In genomic region chr1:6783956-6784559, GRCh38 we compare ENCODE assay signal across 8 cellular contexts. TPM values are rescaled to one million over a fixed set of nuclear protein-coding genes. Genes with fewer than 3 reads are reported as not detected.
DNase-seq lines count a peak whose midpoint lies in the region; ATAC-seq, FAIRE-seq and TF ChIP-seq lines count a peak whose summit lies in the region.

No MANE protein-coding gene starts in this region.

- under 1% methylated on average over 37 of the region's 40 CpGs for WGBS in K562 (ENCODE audit: insufficient coverage, low coverage, missing lambda C conversion rate)
- WGBS in right lobe of liver (ENCODE audit: insufficient coverage, low coverage, low lambda C conversion rate, missing lambda C conversion rate): under 1% methylated on average over 26 of the region's 40 CpGs

- TF ChIP-seq RAD21 in K562 (CRISPR knock-in tag; conservative IDR thresholded peaks at IDR 0.05 in 1 of 2, IDR thresholded peaks at IDR 0.05 in 1 of 2): no peak

- POLR2A ChIA-PET in K562 (lab: Yijun Ruan, JAX): interaction anchor here (0.7 to 1.6 kb wide), 14 partner anchors 9 to 365 kb away, joined by 3 to 10 read pairs (median 4); no protein-coding TSS in a partner anchor

- CTCF ChIA-PET in K562 (lab: Yijun Ruan, JAX; ENCODE audit: low intra/inter-chr PET ratio): interaction anchor here (0.6 kb wide), 1 partner anchor 58 kb away, joined by 4 read pairs; no protein-coding TSS in a partner anchor

- H3K9me1 ChIP-seq in K562 (ENCODE audit: control insufficient read depth, insufficient read depth, low read length): peaks cover 9% of the 10 kb centered on the region

- peaks cover 13 to 23% of the 10 kb centered on the region in 2 experiments; a peak in 4 of 5 replicates for H3K4me1 ChIP-seq in K562 (replicated peaks in 1 of 2; ENCODE audit: control insufficient read depth in 2 of 2, insufficient read depth in 2 of 2, low read length in 2 of 2)
- peaks cover 0 to 17% (median 3%) of the 10 kb centered on the region in 4 donors for H3K4me1 ChIP-seq in right lobe of liver
- H3K4me1 ChIP-seq in tibial artery: peaks cover 0 to 40% (median 18%) of the 10 kb centered on the region in 4 donors

- H3K79me2 ChIP-seq in K562 (ENCODE audit: control insufficient read depth, insufficient read depth, low read length): peaks cover 40% of the 10 kb centered on the region

- peak; percentile 1 for ATAC-seq in K562
- peak; percentile 0 to 19 (median 7) for ATAC-seq in right lobe of liver
- no peak for ATAC-seq in GM21423 (IDR thresholded peaks at IDR 0.05; ENCODE audit: unreplicated experiment)

- no TSS peak for BruUV-seq in K562 (replicated peaks; lab: Mats Ljungman, UMichigan)

- peak overlapping the region; percentile 85 for H2AFZ ChIP-seq in K562 (ENCODE audit: low read depth, low read length)

- FAIRE-seq in K562 (lab: Jason Lieb, UNC): peak; percentile 49

- TF ChIP-seq CTCF in LNCaP clone FGC (IDR thresholded peaks at IDR 0.05; ENCODE audit: control insufficient read depth, extremely low read depth, insufficient read depth) (no peak), K562 (IDR thresholded peaks at IDR 0.05 in 2 of 3, conservative IDR thresholded peaks at IDR 0.05 in 1 of 3; ENCODE audit: insufficient read depth in 2 of 3, low read depth in 1 of 3, low read length in 3 of 3) (no peak), right lobe of liver (IDR thresholded peaks at IDR 0.05) (no peak), tibial artery (IDR thresholded peaks at IDR 0.05) (no peak)

- peak overlapping the region; percentile 82 to 95 for H3K9ac ChIP-seq in K562 (ENCODE audit: insufficient read depth in 1 of 2, low read depth in 2 of 2, low read length in 2 of 2)

- H3K36me3 ChIP-seq in K562 (ENCODE audit: control insufficient read depth, insufficient read depth, low read length) (0 out of 3 replicates have a peak, but pooled peaks cover 4% of the 10 kb centered on the region), right lobe of liver (no peaks in the 10 kb centered on the region), tibial artery (no peaks in the 10 kb centered on the region)

- DNase-seq in A172 (ENCODE audit: low spot score): peak; percentile 5
- no peak for DNase-seq in LNCaP clone FGC (ENCODE audit: low read depth)
- no peak for DNase-seq in K562 (ENCODE audit: extremely low read depth in 1 of 4, low spot score in 3 of 4)
- no peak for DNase-seq in right lobe of liver
- no peak for DNase-seq in tibial artery
- DNase-seq in NCI-H2196 (lab: John Stamatoyannopoulos, UW; ENCODE audit: unreplicated experiment): no peak

- H3K4me2 ChIP-seq in K562 (ENCODE audit: insufficient read depth, low read length): peak overlapping the region; percentile 83

- TF ChIP-seq POLR2A in GM19193 (IDR thresholded peaks at IDR 0.05; ENCODE audit: extremely low read depth, insufficient read depth, insufficient read length) (peak; percentile 94), K562 (conservative IDR thresholded peaks at IDR 0.05) (peak; percentile 69), right lobe of liver (IDR thresholded peaks at IDR 0.05) (peak; percentile 84)

- intact Hi-C loops in K562 (cut with micrococcal nuclease) (no loop called here), right lobe of liver (cut with DNase I) (no loop called here), tibial artery (cut with DNase I; ENCODE audit: low total_unique reads) (loop anchor here (5.0 kb wide), 1 partner anchor 37 kb away; no protein-coding TSS in a partner anchor)

- no peak for TF ChIP-seq EP300 in K562 (IDR thresholded peaks at IDR 0.05; ENCODE audit: low read length)

- in situ Hi-C loops in K562 (cut with MboI): no loop called here

- no peaks in the 10 kb centered on the region for H3K9me3 ChIP-seq in K562 (replicated peaks; ENCODE audit: control insufficient read depth, insufficient read depth, low read depth, low read length)
- no peaks in the 10 kb centered on the region for H3K9me3 ChIP-seq in right lobe of liver
- H3K9me3 ChIP-seq in tibial artery: no peaks in the 10 kb centered on the region

- peaks cover 20% of the 10 kb centered on the region for H4K20me1 ChIP-seq in K562 (replicated peaks; ENCODE audit: control insufficient read depth, insufficient read depth, low read length)

- H3K4me3 ChIP-seq in LNCaP clone FGC (ENCODE audit: low read depth, low read length): peak overlapping the region; percentile 59
- H3K4me3 ChIP-seq in K562: peak overlapping the region; percentile 96
- peak overlapping the region; percentile 88 to 90 (median 90) for H3K4me3 ChIP-seq in right lobe of liver
- peak overlapping the region; percentile 81 for H3K4me3 ChIP-seq in tibial artery

- peak overlapping the region; percentile 97 for H3K27ac ChIP-seq in K562 (ENCODE audit: extremely low read depth, low read depth, low read length)
- H3K27ac ChIP-seq in right lobe of liver: peak overlapping the region; percentile 99 to 100 (median 100)
- H3K27ac ChIP-seq in tibial artery: peak overlapping the region; percentile 98

- H3K27me3 ChIP-seq in K562 (ENCODE audit: control insufficient read depth in 2 of 2, insufficient read depth in 2 of 2, low read length in 2 of 2) (no peaks in the 10 kb centered on the region), right lobe of liver (no peaks in the 10 kb centered on the region), tibial artery (no peaks in the 10 kb centered on the region)

TF ChIP-seq in K562, 482 proteins besides CTCF, POLR2A, EP300 and RAD21 (continues in another document):
- TF ChIP-seq LEF1 (IDR thresholded peaks at IDR 0.05) (no peak), TAF1 (IDR thresholded peaks at IDR 0.05; ENCODE audit: control insufficient read depth, extremely low read depth, insufficient read depth, low read length, severe bottlenecking) (no peak), ZNF668 (CRISPR knock-in tag; IDR thresholded peaks at IDR 0.05) (no peak), ZBTB11 (CRISPR knock-in tag; IDR thresholded peaks at IDR 0.05) (no peak), ATF4 (CRISPR knock-in tag; IDR thresholded peaks at IDR 0.05) (peak; percentile 49; the same call in 1 of the 2 replicates)

RNA-seq across cellular contexts. Expression of gene CAMTA1, which starts 1.2 kb away (rescaled TPM):
- total RNA-seq in A172 (2014; rRNA removed; shearing (Covaris generic)): 66.1 and 97.5 TPM in 2 replicates
- total RNA-seq in K562 (2011; cell fraction: chromatin; rRNA removed; ENCODE audit: low replicate concordance): 20.6 and 31.7 TPM in 2 replicates
- total RNA-seq in K562 (2011; cell fraction: nucleolus; rRNA removed): 11.8 and 14.1 TPM in 2 replicates
- total RNA-seq in K562 (2011; cell fraction: nucleoplasm; rRNA removed): 35.6 and 49.6 TPM in 2 replicates
- total RNA-seq in K562 (2014; rRNA removed): 41.8 and 43.9 TPM in 2 replicates
- total RNA-seq in K562 (2014; rRNA removed; fragmentation: Illumina TruSeq; extraction: Trizol): 61.2 and 66.8 TPM in 2 replicates
- 53.0 and 65.9 TPM in 2 replicates for total RNA-seq in K562 (2015; rRNA removed; fragmentation: Illumina TruSeq; extraction: Trizol)
- 72.4 and 74.7 TPM in 2 replicates for total RNA-seq in K562 (2021)
- polyA plus RNA-seq in K562 (2011; rRNA removed): 45.4 and 57.4 TPM in 2 replicates
- polyA plus RNA-seq in K562 (2011; cell fraction: cytosol; rRNA removed): 13.7 and 47.2 TPM in 2 replicates
- polyA plus RNA-seq in K562 (2011; cell fraction: nucleus; rRNA removed): 11.8 and 21.1 TPM in 2 replicates
- polyA plus RNA-seq in K562 (2012): 58.8 and 114 TPM in 2 replicates
- 137 and 161 TPM in 2 replicates for polyA plus RNA-seq in K562 (2014; fragmentation: Illumina TruSeq; extraction: Trizol)
- polyA plus RNA-seq in K562 (2014; fragmentation: Nextera tagmentation; extraction: Ambion mirVana): 10 to 100 TPM; 59.8 to 77.4 TPM
- 81.0 and 98.3 TPM in 2 replicates for polyA plus RNA-seq in K562 (2014; rRNA removed)
- polyA minus RNA-seq in K562 (2011; rRNA and poly(A)+ RNA removed): 19.2 and 21.2 TPM in 2 replicates
- 10.4 and 12.7 TPM in 2 replicates for polyA minus RNA-seq in K562 (2011; cell fraction: cytosol; rRNA and poly(A)+ RNA removed)
- 12.7 and 15.7 TPM in 2 replicates for polyA minus RNA-seq in K562 (2011; cell fraction: nucleus; rRNA and poly(A)+ RNA removed)
- 10 to 100 TPM; 32.3 to 49.4 (median 37.2) TPM for total RNA-seq in right lobe of liver
